Comparison of ENCODE assay signal across 8 cellular contexts in the genomic region with DNA sequence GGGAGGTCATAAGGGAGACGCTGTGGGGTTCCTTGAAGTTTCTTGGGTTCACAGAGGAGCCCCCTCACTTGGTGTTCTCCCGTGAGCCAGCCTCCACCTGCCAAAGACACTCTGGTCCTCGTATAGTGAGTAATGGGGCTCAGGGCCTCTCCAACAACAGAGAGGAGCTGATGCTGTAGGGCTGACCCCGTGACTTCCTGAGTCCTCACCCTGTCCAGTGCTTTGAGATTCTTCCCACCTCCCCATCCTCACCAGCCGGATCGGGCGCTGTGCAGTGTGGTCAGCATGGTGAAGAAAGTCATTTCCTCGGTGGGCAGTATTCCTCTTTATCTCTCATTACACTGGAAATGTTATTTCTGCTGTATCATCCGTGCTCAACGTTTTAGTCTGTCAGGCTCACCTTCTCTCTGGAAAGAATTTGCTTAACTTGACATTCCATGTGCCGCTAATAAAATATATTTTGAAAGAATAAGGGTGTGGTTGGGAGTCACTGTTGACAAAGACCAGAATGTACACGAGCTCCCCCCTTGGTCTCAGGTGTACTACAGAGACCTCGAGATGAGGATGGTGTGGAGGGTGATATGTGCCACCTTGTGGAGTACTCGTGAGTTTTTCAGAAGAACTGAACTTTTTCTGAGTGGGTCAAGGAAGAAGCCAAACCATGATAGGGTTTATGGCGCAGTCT. TPM values are rescaled to one million over a fixed set of nuclear protein-coding genes. Genes with fewer than 3 reads are reported as not detected.
DNase-seq lines count a peak whose midpoint lies in the region; ATAC-seq and TF ChIP-seq lines count a peak whose summit lies in the region.
"Had no signal": no experiment of that assay in that cellular context is flagged by ENCODE, and none has a peak within 500 bp of the region (broad histone marks: within the 10 kb centered on the region; RNA-seq: fewer than 3 reads in every experiment).

No MANE protein-coding gene starts in this region.

- intact Hi-C loops in mucosa of descending colon (cut with DNase I, micrococcal nuclease): loop anchor here (10.0 kb wide), 2 partner anchors 152 to 302 kb away; a partner anchor contains a TSS

- H3K27ac ChIP-seq in VCaP (peak overlapping the region; percentile 42), neuronal stem cell (replicated peaks; ENCODE audit: low read length) (no peak overlapping the region)

- no peak overlapping the region for H4K8ac ChIP-seq in neuronal stem cell (ENCODE audit: low read depth, low read length)

- no peak overlapping the region for H2BK12ac ChIP-seq in neuronal stem cell (ENCODE audit: low read length)

- H4K91ac ChIP-seq in neuronal stem cell (ENCODE audit: low read depth, low read length, poor library complexity): no peak overlapping the region

- no peaks in the 10 kb centered on the region for H3K27me3 ChIP-seq in neuronal stem cell (ENCODE audit: control insufficient read depth in 3 of 3, insufficient read depth in 3 of 3, low read depth in 1 of 3, low read length in 3 of 3)

- H2BK15ac ChIP-seq in neuronal stem cell (ENCODE audit: low read length): no peak overlapping the region

- H3K23ac ChIP-seq in neuronal stem cell (ENCODE audit: low read depth, low read length, poor library complexity): no peak overlapping the region

- H3K9me3 ChIP-seq in mucosa of descending colon: no peaks in the 10 kb centered on the region
- no peaks in the 10 kb centered on the region for H3K9me3 ChIP-seq in neuronal stem cell (replicated peaks in 1 of 2; ENCODE audit: control insufficient read depth in 2 of 2, insufficient read depth in 1 of 2, low read depth in 1 of 2, low read length in 2 of 2)

- no peaks in the 10 kb centered on the region for H3K79me1 ChIP-seq in neuronal stem cell (ENCODE audit: low read depth, low read length)

- H2BK5ac ChIP-seq in neuronal stem cell (ENCODE audit: low read length): no peak overlapping the region

- ATAC-seq in mucosa of descending colon (peak; percentile 35), GM18519 (IDR thresholded peaks at IDR 0.05; ENCODE audit: low FRiP score, unreplicated experiment) (no peak)

- no CpG with 5 or more reads among the region's 15 CpGs for WGBS in neuronal stem cell (ENCODE audit: extremely low coverage in 2 of 2, insufficient read length in 2 of 2, insufficient replicate concordance in 1 of 2), 2 donors

- no peaks in the 10 kb centered on the region for H3K36me3 ChIP-seq in mucosa of descending colon (ENCODE audit: low read depth)
- H3K36me3 ChIP-seq in neuronal stem cell (replicated peaks in 1 of 2; ENCODE audit: control insufficient read depth in 2 of 2, insufficient read depth in 2 of 2, low read length in 2 of 2): peaks cover 3 to 5% of the 10 kb centered on the region in 2 donors

- H3K4me1 ChIP-seq in mucosa of descending colon (ENCODE audit: low read depth): peaks cover 8% of the 10 kb centered on the region
- peaks cover 3 to 4% of the 10 kb centered on the region in 2 donors for H3K4me1 ChIP-seq in neuronal stem cell (ENCODE audit: control insufficient read depth in 2 of 2, insufficient read depth in 1 of 2, low read depth in 1 of 2, low read length in 2 of 2)

- no peak overlapping the region for H2AK5ac ChIP-seq in neuronal stem cell (ENCODE audit: low read depth, low read length)

- no peak overlapping the region for H3K9ac ChIP-seq in neuronal stem cell (ENCODE audit: low read depth, low read length, poor library complexity)

- H3K4me3 ChIP-seq in mucosa of descending colon (no peak overlapping the region), neuronal stem cell (ENCODE audit: low read length in 2 of 2) (no peak overlapping the region)

- H3K4me2 ChIP-seq in neuronal stem cell (ENCODE audit: insufficient read depth, low read length, poor library complexity, severe bottlenecking): no peak overlapping the region

- no peak overlapping the region for H2AFZ ChIP-seq in neuronal stem cell (ENCODE audit: low read length)

- H3K4ac ChIP-seq in neuronal stem cell (ENCODE audit: low read length): no peak overlapping the region

- DNase-seq in ELR (ENCODE audit: low read depth) (peak; percentile 41), HT-29 (ENCODE audit: low spot score) (peak; percentile 77), mucosa of descending colon (peak in 1 of 3 donors; percentile 26), neuronal stem cell (ENCODE audit: low spot score) (no peak)
- no peak for DNase-seq in stimulated activated CD4-positive, alpha-beta T cell treated with anti-CD3 and anti-CD28 coated beads, Interleukin-1b, Interleukin-23, amount 100 ng/mL, for 48 hours
- DNase-seq: NCI-H1092 had no signal

- TF ChIP-seq CTCF in VCaP (conservative IDR thresholded peaks at IDR 0.05): peak; percentile 82
- no peak for TF ChIP-seq CTCF in mucosa of descending colon (IDR thresholded peaks at IDR 0.05)

- no peak overlapping the region for H3K18ac ChIP-seq in neuronal stem cell (ENCODE audit: low read length)

- no peak overlapping the region for H2BK120ac ChIP-seq in neuronal stem cell (ENCODE audit: low read depth, low read length)

- no peak overlapping the region for H3K14ac ChIP-seq in neuronal stem cell (ENCODE audit: low read length)

RNA-seq across cellular contexts. Expression of a gene that starts 25.7 kb away (rescaled TPM):
- total RNA-seq in HT-29 (2014; rRNA removed; shearing (Covaris generic)): not detected in 2 replicates
- total RNA-seq in mucosa of descending colon: not detected
- not detected for polyA plus RNA-seq in neuronal stem cell (2013, experiment 1 of 2)
- not detected for polyA plus RNA-seq in neuronal stem cell (2013, experiment 2 of 2)

RNA-seq across cellular contexts. Expression of a gene that starts 55.8 kb away (rescaled TPM):
- total RNA-seq in HT-29 (2014; rRNA removed; shearing (Covaris generic)): 38.6 and 60.6 TPM in 2 replicates
- 10 to 100 TPM; 12.2 to 66.7 (median 13.9) TPM for total RNA-seq in mucosa of descending colon
- polyA plus RNA-seq in neuronal stem cell (2013, experiment 1 of 2): 54.8 TPM
- 56.2 TPM for polyA plus RNA-seq in neuronal stem cell (2013, experiment 2 of 2)

Comparison
In these comparisons a context has a peak if more than half of its experiments do, and no peak if none do; other contexts are left out.
1. DNase-seq: peak in ELR (single experiment) and HT-29 (single experiment); none in neuronal stem cell (single experiment) and stimulated activated CD4-positive, alpha-beta T cell treated with anti-CD3 and anti-CD28 coated beads, Interleukin-1b, Interleukin-23, amount 100 ng/mL, for 48 hours (single experiment).